1 cellular context compared by ENCODE assay signal in genomic region chr2:73233932-73234832, GRCh38.
TF ChIP-seq lines count a peak whose summit lies in the region.

Gene CCT7 (plus strand): TSS chr2:73234308. CDS start chr2:73234379, 71 bp downstream.

TF ChIP-seq in GM12878, 131 proteins besides CTCF, POLR2A, EP300 and RAD21 (continued from another document):
- TF ChIP-seq IRF5 (IDR thresholded peaks at IDR 0.05; ENCODE audit: borderline replicate concordance) (no peak), SRF (IDR thresholded peaks at IDR 0.05; ENCODE audit: low read depth in 2 of 2, low read length in 2 of 2) (peak in 1 of 2 experiments; percentile 60; a peak in 1 of 4 replicates), JUND (IDR thresholded peaks at IDR 0.05; ENCODE audit: low read depth, low read length) (no peak), CBX5 (IDR thresholded peaks at IDR 0.05; ENCODE audit: low read depth) (peak; percentile 80; the same call in 1 of the 2 replicates), PAX8 (IDR thresholded peaks at IDR 0.05) (no peak), YY1 (IDR thresholded peaks at IDR 0.05; ENCODE audit: low read depth, low read length) (peak; percentile 84), BHLHE40 (IDR thresholded peaks at IDR 0.05; ENCODE audit: borderline replicate concordance in 1 of 2, low read depth in 2 of 2, low read length in 1 of 2) (0 out of 4 replicates have a peak, but pooled peaks of 1 of the 2 experiments have one; percentile 3)
TF ChIP-seq in GM12878: peak in this region for 64.
